In genomic region chr22:35894464-35894878, GRCh38 we compare ENCODE assay signal across 12 cellular contexts.
A peak's percentile ranks its signal among the peaks of the same experiment; 100 is the strongest.
DNase-seq lines count a peak whose midpoint lies in the region; ATAC-seq, FAIRE-seq and TF ChIP-seq lines count a peak whose summit lies in the region.
"Had no signal": no experiment of that assay in that cellular context is flagged by ENCODE, and none has a peak within 500 bp of the region (broad histone marks: within the 10 kb centered on the region; RNA-seq: fewer than 3 reads in every experiment).

No MANE protein-coding gene starts in this region.

- H3K9me3 ChIP-seq in small intestine (ENCODE audit: control insufficient read depth, low read depth) = no peaks in the 10 kb centered on the region

- WGBS in small intestine, 3 donors = 70 to 84% (median 81%) methylated on average over 7 of the region's 7 CpGs

- H3K4me1 ChIP-seq in rectal smooth muscle tissue (ENCODE audit: control insufficient read depth, insufficient read depth, low read length) (peaks cover 22% of the 10 kb centered on the region), small intestine (ENCODE audit: control insufficient read depth in 2 of 2, insufficient read depth in 1 of 2, low read depth in 1 of 2, low read length in 1 of 2) (peaks cover 0 to 4% of the 10 kb centered on the region in 2 donors)

- H3K9ac ChIP-seq in rectal smooth muscle tissue (ENCODE audit: low read length) = no peak overlapping the region

- H3K27me3 ChIP-seq in rectal smooth muscle tissue (ENCODE audit: control insufficient read depth, insufficient read depth, low read length) = no peaks in the 10 kb centered on the region
- no peaks in the 10 kb centered on the region for H3K27me3 ChIP-seq in small intestine (ENCODE audit: control insufficient read depth in 2 of 2, insufficient read depth in 2 of 2, low read length in 2 of 2)

- H3K9me3 Mint-ChIP-seq in MCF 10A (ENCODE audit: unreplicated experiment) = no peaks in the 10 kb centered on the region
- H3K9me3 Mint-ChIP-seq in activated naive CD8-positive, alpha-beta T cell treated with anti-CD3 and anti-CD28 coated beads, Interleukin-2, amount 50 U/mL, for 24 hours = no peaks in the 10 kb centered on the region
- H3K9me3 Mint-ChIP-seq in activated T-cell treated with anti-CD3 and anti-CD28 coated beads, Interleukin-2, amount 50 U/mL, for 72 hours = no peaks in the 10 kb centered on the region
- H3K9me3 Mint-ChIP-seq: activated T-cell treated with anti-CD3 and anti-CD28 coated beads, Interleukin-2, amount 50 U/mL, for 24 hours; T-helper 2 cell treated with Interferon-gamma antibody and Interleukin-4, amounts not matched to agents 5 μg/mL and 100 μg/mL, for 36 hours had no signal

- H3K4me3 Mint-ChIP-seq in MCF 10A (ENCODE audit: unreplicated experiment) = peak overlapping the region; percentile 79
- H3K4me3 Mint-ChIP-seq in activated naive CD8-positive, alpha-beta T cell treated with anti-CD3 and anti-CD28 coated beads, Interleukin-2, amount 50 U/mL, for 24 hours = no peak overlapping the region
- no peak overlapping the region for H3K4me3 Mint-ChIP-seq in activated T-cell treated with anti-CD3 and anti-CD28 coated beads, Interleukin-2, amount 50 U/mL, for 72 hours
- H3K4me3 Mint-ChIP-seq: activated T-cell treated with anti-CD3 and anti-CD28 coated beads, Interleukin-2, amount 50 U/mL, for 24 hours; T-helper 2 cell treated with Interferon-gamma antibody and Interleukin-4, amounts not matched to agents 5 μg/mL and 100 μg/mL, for 36 hours had no signal

- CTCF ChIA-PET in MCF 10A (lab: Yijun Ruan, JAX) = interaction anchor here (0.7 to 4.8 kb wide), 4 partner anchors 19 to 54 kb away, joined by 3 to 32 read pairs (median 10); no protein-coding TSS in a partner anchor

- H3K36me3 ChIP-seq in rectal smooth muscle tissue (ENCODE audit: control insufficient read depth, insufficient read depth, low read length) (no peaks in the 10 kb centered on the region), small intestine (ENCODE audit: control insufficient read depth in 2 of 2, insufficient read depth in 2 of 2, low read length in 2 of 2) (no peaks in the 10 kb centered on the region)

- H3K27ac Mint-ChIP-seq in MCF 10A (ENCODE audit: low read depth, unreplicated experiment) = peak overlapping the region; percentile 90
- no peak overlapping the region for H3K27ac Mint-ChIP-seq in activated naive CD8-positive, alpha-beta T cell treated with anti-CD3 and anti-CD28 coated beads, Interleukin-2, amount 50 U/mL, for 24 hours
- H3K27ac Mint-ChIP-seq in activated T-cell treated with anti-CD3 and anti-CD28 coated beads, Interleukin-2, amount 50 U/mL, for 72 hours = no peak overlapping the region
- H3K27ac Mint-ChIP-seq: activated T-cell treated with anti-CD3 and anti-CD28 coated beads, Interleukin-2, amount 50 U/mL, for 24 hours; T-helper 2 cell treated with Interferon-gamma antibody and Interleukin-4, amounts not matched to agents 5 μg/mL and 100 μg/mL, for 36 hours had no signal

- no peaks in the 10 kb centered on the region for H3K27me3 Mint-ChIP-seq in MCF 10A (ENCODE audit: insufficient read depth, unreplicated experiment)
- peaks cover 8% of the 10 kb centered on the region for H3K27me3 Mint-ChIP-seq in activated naive CD8-positive, alpha-beta T cell treated with anti-CD3 and anti-CD28 coated beads, Interleukin-2, amount 50 U/mL, for 24 hours
- peaks cover 8% of the 10 kb centered on the region for H3K27me3 Mint-ChIP-seq in activated T-cell treated with anti-CD3 and anti-CD28 coated beads, Interleukin-2, amount 50 U/mL, for 72 hours (ENCODE audit: low read depth)

- H3K4me3 ChIP-seq in rectal smooth muscle tissue (ENCODE audit: low read length) (peak overlapping the region; percentile 47), small intestine (ENCODE audit: low read depth in 1 of 2, low read length in 2 of 2) (no peak overlapping the region)

- H3K27ac ChIP-seq in rectal smooth muscle tissue (ENCODE audit: low read depth, low read length) (peak overlapping the region; percentile 85), small intestine (ENCODE audit: low read depth in 1 of 2, low read length in 1 of 2) (peak overlapping the region in 1 of 2 donors; percentile 37)

- ATAC-seq in left ventricle myocardium superior = peak; percentile 90
- no peak for ATAC-seq in activated naive CD8-positive, alpha-beta T cell treated with anti-CD3 and anti-CD28 coated beads, Interleukin-2, amount 50 U/mL, for 24 hours
- no peak for ATAC-seq in activated T-cell treated with anti-CD3 and anti-CD28 coated beads, Interleukin-2, amount 50 U/mL, for 72 hours (replicated peaks in 1 of 2)

- peaks cover 42% of the 10 kb centered on the region for H3K4me1 Mint-ChIP-seq in MCF 10A (ENCODE audit: insufficient read depth, unreplicated experiment)
- H3K4me1 Mint-ChIP-seq in activated naive CD8-positive, alpha-beta T cell treated with anti-CD3 and anti-CD28 coated beads, Interleukin-2, amount 50 U/mL, for 24 hours = no peaks in the 10 kb centered on the region
- no peaks in the 10 kb centered on the region for H3K4me1 Mint-ChIP-seq in activated T-cell treated with anti-CD3 and anti-CD28 coated beads, Interleukin-2, amount 50 U/mL, for 72 hours (ENCODE audit: low read depth)

- no TSS peak for BruUV-seq in MCF 10A (replicated peaks; lab: Mats Ljungman, UMichigan)

- peaks cover 5% of the 10 kb centered on the region for H3K36me3 Mint-ChIP-seq in MCF 10A (ENCODE audit: insufficient read depth, unreplicated experiment)
- no peaks in the 10 kb centered on the region for H3K36me3 Mint-ChIP-seq in activated naive CD8-positive, alpha-beta T cell treated with anti-CD3 and anti-CD28 coated beads, Interleukin-2, amount 50 U/mL, for 24 hours (ENCODE audit: low read depth)
- H3K36me3 Mint-ChIP-seq in activated T-cell treated with anti-CD3 and anti-CD28 coated beads, Interleukin-2, amount 50 U/mL, for 72 hours (ENCODE audit: insufficient read depth in 2 of 2) = no peaks in the 10 kb centered on the region

- DNase-seq in Ammon's horn (ENCODE audit: low spot score) (peak; percentile 31), MCF 10A (ENCODE audit: unreplicated experiment) (no peak), left ventricle myocardium superior (peak; percentile 53), small intestine (no peak), cortex of kidney (lab: John Stamatoyannopoulos, UW) (no peak)
- DNase-seq in activated naive CD8-positive, alpha-beta T cell treated with anti-CD3 and anti-CD28 coated beads, Interleukin-2, amount 50 U/mL, for 24 hours = no peak
- no peak for DNase-seq in activated T-cell treated with anti-CD3 and anti-CD28 coated beads, Interleukin-2, amount 50 U/mL, for 72 hours
- DNase-seq: activated T-cell treated with anti-CD3 and anti-CD28 coated beads, Interleukin-2, amount 50 U/mL, for 24 hours; NCI-H748 treated with DMSO at 0.1 percent for 48 hours; stimulated activated CD4-positive, alpha-beta T cell treated with anti-CD3 and anti-CD28 coated beads, Interleukin-2, amount 100 ng/mL, for 48 hours had no signal

- intact Hi-C loops in MCF 10A (cut with micrococcal nuclease) (no loop called here), left ventricle myocardium superior (cut with micrococcal nuclease) (no loop called here)

- FAIRE-seq in small intestine (lab: Jason Lieb, UNC) = no peak

- TF ChIP-seq CTCF in MCF 10A (IDR thresholded peaks at IDR 0.05; ENCODE audit: unreplicated experiment) = no peak

- POLR2A ChIA-PET in MCF 10A (lab: Yijun Ruan, JAX) = interaction anchor here (0.7 to 6.8 kb wide), 13 partner anchors 10 to 267 kb away, joined by 3 to 155 read pairs (median 6); no protein-coding TSS in a partner anchor

Comparison
In these comparisons a context has a peak if more than half of its experiments do, and no peak if none do; other contexts are left out.
1. DNase-seq: peak in Ammon's horn (single experiment) and left ventricle myocardium superior (single experiment); none in MCF 10A (single experiment), activated naive CD8-positive, alpha-beta T cell treated with anti-CD3 and anti-CD28 coated beads, Interleukin-2, amount 50 U/mL, for 24 hours (single experiment), small intestine (single experiment), activated T-cell treated with anti-CD3 and anti-CD28 coated beads, Interleukin-2, amount 50 U/mL, for 72 hours (0 of 2) and cortex of kidney (single experiment).